8 cellular contexts compared by ENCODE assay signal in genomic region chr2:232632904-232633412, GRCh38. TPM values are rescaled to one million over a fixed set of nuclear protein-coding genes. Genes with fewer than 3 reads are reported as not detected.
DNase-seq lines count a peak whose midpoint lies in the region; ATAC-seq, FAIRE-seq and TF ChIP-seq lines count a peak whose summit lies in the region.

No MANE protein-coding gene starts in this region.

- H3K27ac ChIP-seq in stomach smooth muscle (ENCODE audit: low read length), result peak overlapping the region; percentile 31

- H3K4me3 ChIP-seq in bronchial epithelial cell (ENCODE audit: low read depth, low read length) (peak overlapping the region; percentile 47), stomach smooth muscle (ENCODE audit: low read length in 2 of 2) (peak overlapping the region; percentile 62 to 72)

- H3K9ac ChIP-seq in stomach smooth muscle (ENCODE audit: low read length in 2 of 2), result peak overlapping the region; percentile 13 to 33

- peak; percentile 9 for ATAC-seq in HG02642 (IDR thresholded peaks at IDR 0.05; ENCODE audit: poor library complexity, unreplicated experiment)
- no peak for ATAC-seq in HG03442 (IDR thresholded peaks at IDR 0.05; ENCODE audit: unreplicated experiment)

- H3K4me1 ChIP-seq in stomach smooth muscle (ENCODE audit: control insufficient read depth, insufficient read depth, low read length), result peaks cover 15% of the 10 kb centered on the region

- DNase-seq in 8988T (peak; percentile 45), bronchial epithelial cell (ENCODE audit: low read depth) (no peak), left kidney (ENCODE audit: low read depth, low spot score) (peak; percentile 77), mesenteric fat pad (ENCODE audit: low spot score) (no peak), NAMALWA (ENCODE audit: low spot score) (no peak)

- H3K36me3 ChIP-seq in bronchial epithelial cell (ENCODE audit: control insufficient read depth, insufficient read depth, low read length) (no peaks in the 10 kb centered on the region), stomach smooth muscle (ENCODE audit: control insufficient read depth in 2 of 2, insufficient read depth in 2 of 2, low read length in 2 of 2) (no peaks in the 10 kb centered on the region)

- no peak for FAIRE-seq in bronchial epithelial cell (lab: Jason Lieb, UNC)

- no peak for TF ChIP-seq CTCF in bronchial epithelial cell (IDR thresholded peaks at IDR 0.05; ENCODE audit: insufficient read depth, low read length, severe bottlenecking)

- H3K27me3 ChIP-seq in bronchial epithelial cell (ENCODE audit: control insufficient read depth, insufficient read depth, low read length) (peaks cover 21% of the 10 kb centered on the region), stomach smooth muscle (ENCODE audit: control insufficient read depth in 1 of 2, insufficient read depth in 2 of 2, low read length in 2 of 2) (peaks cover 22 to 33% of the 10 kb centered on the region in 2 donors)

- no peaks in the 10 kb centered on the region for H3K9me3 ChIP-seq in stomach smooth muscle (ENCODE audit: control insufficient read depth in 2 of 2, low read length in 2 of 2)

RNA-seq across cellular contexts. Expression of gene EFHD1, which starts 0.4 kb away (rescaled TPM):
- total RNA-seq in bronchial epithelial cell, result not detected in 2 replicates
- total RNA-seq in mesenteric fat pad, result 18.0 TPM

Comparison
In these comparisons a context has a peak if more than half of its experiments do, and no peak if none do; other contexts are left out.
1. DNase-seq: peak in 8988T (single experiment) and left kidney (single experiment); none in bronchial epithelial cell (single experiment), mesenteric fat pad (single experiment) and NAMALWA (single experiment).
2. RNA of gene EFHD1, which starts 0.4 kb away (total RNA-seq): 18.0 TPM in mesenteric fat pad (single experiment); not detected in bronchial epithelial cell; every median in the first group is over 10 times any median in the second.